In the genomic region with DNA sequence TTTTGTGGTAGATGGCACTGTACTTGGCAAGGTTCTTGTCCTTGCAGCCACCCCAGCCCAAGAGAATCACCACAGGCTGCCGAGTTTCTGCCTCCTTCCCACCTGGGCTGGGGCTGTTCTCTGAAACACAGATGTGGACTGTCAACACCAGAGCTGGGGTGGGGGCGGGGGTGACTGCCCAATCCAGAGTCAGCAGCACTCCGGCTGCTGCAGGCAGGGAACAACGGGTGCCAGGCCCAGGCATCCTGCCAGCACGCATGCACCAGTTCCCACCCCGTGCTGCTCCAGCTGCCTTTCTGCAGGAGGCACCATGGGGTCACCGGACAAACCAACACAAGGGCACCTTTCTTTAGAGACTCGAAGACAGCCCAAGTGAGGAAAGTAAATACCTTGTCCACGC, we compare ENCODE assay signal across 12 cellular contexts.
DNase-seq lines count a peak whose midpoint lies in the region; ATAC-seq lines count a peak whose summit lies in the region.
"Had no signal": no experiment of that assay in that cellular context is flagged by ENCODE, and none has a peak within 500 bp of the region (broad histone marks: within the 10 kb centered on the region; RNA-seq: fewer than 3 reads in every experiment).

No MANE protein-coding gene starts in this region.

- no peak overlapping the region for H3K27ac Mint-ChIP-seq in effector memory CD8-positive, alpha-beta T cell
- H3K27ac Mint-ChIP-seq: activated B cell treated with CpG ODN at 0.5 μM for 24 hours, type B pancreatic cell had no signal

- H3K36me3 Mint-ChIP-seq in effector memory CD8-positive, alpha-beta T cell (ENCODE audit: insufficient read depth) = no peaks in the 10 kb centered on the region
- H3K36me3 Mint-ChIP-seq: type B pancreatic cell had no signal

- ATAC-seq in effector memory CD8-positive, alpha-beta T cell (replicated peaks) = no peak

- H3K4me1 Mint-ChIP-seq in effector memory CD8-positive, alpha-beta T cell (ENCODE audit: low read depth in 2 of 2) = peaks cover 4 to 7% of the 10 kb centered on the region in 2 donors

- intact Hi-C loops in posterior cingulate gyrus (cut with DNase I) = no loop called here

- H3K4me3 Mint-ChIP-seq in effector memory CD8-positive, alpha-beta T cell = no peak overlapping the region
- H3K4me3 Mint-ChIP-seq: activated B cell treated with CpG ODN at 0.5 μM for 24 hours, type B pancreatic cell had no signal

- DNase-seq in DMS153 (lab: John Stamatoyannopoulos, UW) (peak; percentile 55), NCI-H510A treated with DMSO at 0.1 percent for 48 hours (lab: John Stamatoyannopoulos, UW) (peak; percentile 33), globus pallidus (ENCODE audit: low spot score) (peak; percentile 90), posterior cingulate gyrus (peak; percentile 73 to 98 (median 87)), NCI-H748 (lab: John Stamatoyannopoulos, UW; ENCODE audit: unreplicated experiment) (no peak), GOT3 (lab: John Stamatoyannopoulos, UW) (no peak)
- no peak for DNase-seq in effector memory CD8-positive, alpha-beta T cell
- DNase-seq in effector CD4-positive, alpha-beta T cell = no peak
- DNase-seq: activated B cell treated with CpG ODN at 0.5 μM for 24 hours; activated naive CD4-positive, alpha-beta T cell; Caco-2 had no signal

- H3K27me3 Mint-ChIP-seq in effector memory CD8-positive, alpha-beta T cell = no peaks in the 10 kb centered on the region
- H3K27me3 Mint-ChIP-seq: activated B cell treated with CpG ODN at 0.5 μM for 24 hours, type B pancreatic cell had no signal

- H3K9me3 Mint-ChIP-seq in effector memory CD8-positive, alpha-beta T cell = no peaks in the 10 kb centered on the region
- H3K9me3 Mint-ChIP-seq: activated B cell treated with CpG ODN at 0.5 μM for 24 hours, type B pancreatic cell had no signal

Comparison
In these comparisons a context has a peak if more than half of its experiments do, and no peak if none do; other contexts are left out.
1. DNase-seq: peak in DMS153 (single experiment), NCI-H510A treated with DMSO at 0.1 percent for 48 hours (single experiment), globus pallidus (single experiment) and posterior cingulate gyrus (10 of 10); none in effector memory CD8-positive, alpha-beta T cell (0 of 3), NCI-H748 (single experiment), GOT3 (single experiment) and effector CD4-positive, alpha-beta T cell (single experiment).